28 cellular contexts compared by ENCODE assay signal in genomic region chr15:88695595-88696186, GRCh38.
"Had no signal": no experiment of that assay in that cellular context is flagged by ENCODE, and none has a peak within 500 bp of the region (broad histone marks: within the 10 kb centered on the region; RNA-seq: fewer than 3 reads in every experiment).

No MANE protein-coding gene starts in this region.

- H3K36me3 ChIP-seq: adrenal gland, MG63 had no signal

- H3K4me1 ChIP-seq: adrenal gland had no signal

- H3K27ac Mint-ChIP-seq: activated CD4-positive, alpha-beta T cell treated with anti-CD3 and anti-CD28 coated beads for 36 hours; activated CD8-positive, alpha-beta T cell treated with anti-CD3 and anti-CD28 coated beads for 36 hours; activated naive CD8-positive, alpha-beta T cell treated with anti-CD3 and anti-CD28 coated beads, Interleukin-2, amount 10 ng/mL, durations not matched to agents 7 days and 5 days; activated T-cell treated with anti-CD3 and anti-CD28 coated beads, Interleukin-2, amount 50 U/mL, for 72 hours; activated T-helper 2 cell treated with anti-CD3 and anti-CD28 coated beads, Interferon-gamma antibody, Interleukin-2, Interleukin-4, amounts not matched to agents 10 μg/mL and 5 μg/mL and 100 μg/mL, durations not matched to agents 14 hours and 24 hours and 36 hours; T-cell had no signal

- H3K4me1 Mint-ChIP-seq: activated CD4-positive, alpha-beta T cell treated with anti-CD3 and anti-CD28 coated beads for 36 hours; activated naive CD8-positive, alpha-beta T cell treated with anti-CD3 and anti-CD28 coated beads, Interleukin-2, amount 10 ng/mL, durations not matched to agents 7 days and 5 days; T-cell had no signal

- ATAC-seq: activated CD4-positive, alpha-beta T cell treated with anti-CD3 and anti-CD28 coated beads for 36 hours; activated CD8-positive, alpha-beta T cell treated with anti-CD3 and anti-CD28 coated beads for 36 hours; activated T-cell treated with anti-CD3 and anti-CD28 coated beads, Interleukin-2, amount 50 U/mL, for 72 hours; T-cell had no signal

- DNase-seq: activated CD4-positive, alpha-beta T cell treated with anti-CD3 and anti-CD28 coated beads for 36 hours; activated CD4-positive, alpha-beta T cell treated with anti-CD3 and anti-CD28 coated beads, Interleukin-2, amount 50 U/mL, for 1 hour; activated CD4-positive, CD25-positive, alpha-beta regulatory T cell; activated CD8-positive, alpha-beta memory T cell treated with anti-CD3 and anti-CD28 coated beads, Interleukin-2, amount 50 U/mL, for 4 hours; activated CD8-positive, alpha-beta T cell treated with anti-CD3 and anti-CD28 coated beads for 36 hours; activated gamma-delta T cell treated with Interleukin-2 at 50 U/mL for 16 hours; activated naive CD4-positive, alpha-beta T cell treated with anti-CD3 and anti-CD28 coated beads, Interleukin-2, amount 50 U/mL, for 16 hours; activated naive CD8-positive, alpha-beta T cell treated with anti-CD3 and anti-CD28 coated beads, Interleukin-2, amount 10 ng/mL, durations not matched to agents 7 days and 5 days; activated T-cell treated with anti-CD3 and anti-CD28 coated beads, Interleukin-2, amount 50 U/mL, for 72 hours; caudate nucleus; MG63; MV-4-11; NCI-H1092 treated with DMSO at 0.1 percent for 48 hours; NCI-H1436; NCI-H1694 treated with DMSO at 0.1 percent for 48 hours; NCI-H2029 treated with DMSO at 0.1 percent for 48 hours; NCI-H2171; NCI-H2227 treated with DMSO at 0.1 percent for 48 hours; NCI-H446 treated with DMSO at 0.1 percent for 48 hours; NCI-H524 treated with DMSO at 0.1 percent for 48 hours; NCI-H774; PC-9; SIG-M5; T-cell; T-helper 2 cell; T1000 had no signal

- H3K4me3 Mint-ChIP-seq: activated CD4-positive, alpha-beta T cell treated with anti-CD3 and anti-CD28 coated beads for 36 hours; activated CD8-positive, alpha-beta T cell treated with anti-CD3 and anti-CD28 coated beads for 36 hours; activated naive CD8-positive, alpha-beta T cell treated with anti-CD3 and anti-CD28 coated beads, Interleukin-2, amount 10 ng/mL, durations not matched to agents 7 days and 5 days; activated T-cell treated with anti-CD3 and anti-CD28 coated beads, Interleukin-2, amount 50 U/mL, for 72 hours; T-cell had no signal

- H3K9me3 ChIP-seq: adrenal gland, MG63 had no signal

- H3K4me3 ChIP-seq: adrenal gland, MG63, PC-9 had no signal

- H3K9me3 Mint-ChIP-seq: activated CD8-positive, alpha-beta T cell treated with anti-CD3 and anti-CD28 coated beads for 36 hours; activated naive CD8-positive, alpha-beta T cell treated with anti-CD3 and anti-CD28 coated beads, Interleukin-2, amount 10 ng/mL, durations not matched to agents 7 days and 5 days; activated T-cell treated with anti-CD3 and anti-CD28 coated beads, Interleukin-2, amount 50 U/mL, for 72 hours; activated T-helper 2 cell treated with anti-CD3 and anti-CD28 coated beads, Interferon-gamma antibody, Interleukin-2, Interleukin-4, amounts not matched to agents 10 μg/mL and 5 μg/mL and 100 μg/mL, durations not matched to agents 14 hours and 24 hours and 36 hours; T-cell had no signal

- H3K27me3 Mint-ChIP-seq: activated CD8-positive, alpha-beta T cell treated with anti-CD3 and anti-CD28 coated beads for 36 hours had no signal

- H3K27me3 ChIP-seq: adrenal gland had no signal

- H3K27ac ChIP-seq: adrenal gland, PC-9 had no signal

- H3K4me2 ChIP-seq: PC-9 had no signal

- H3K36me3 Mint-ChIP-seq: activated naive CD8-positive, alpha-beta T cell treated with anti-CD3 and anti-CD28 coated beads, Interleukin-2, amount 10 ng/mL, durations not matched to agents 7 days and 5 days; T-cell had no signal

- H2AFZ ChIP-seq: PC-9 had no signal
